Comparison of ENCODE assay signal across 15 cellular contexts in genomic region chr5:135330798-135331096, GRCh38.
DNase-seq lines count a peak whose midpoint lies in the region; ATAC-seq and TF ChIP-seq lines count a peak whose summit lies in the region.
"Had no signal": no experiment of that assay in that cellular context is flagged by ENCODE, and none has a peak within 500 bp of the region (broad histone marks: within the 10 kb centered on the region; RNA-seq: fewer than 3 reads in every experiment).

No MANE protein-coding gene starts in this region.

- peaks cover 13 to 98% (median 21%) of the 10 kb centered on the region in 3 donors for H3K4me1 ChIP-seq in esophagus squamous epithelium

- H3K27me3 ChIP-seq in WERI-Rb-1 (ENCODE audit: insufficient read depth, low read depth, severe bottlenecking), result no peaks in the 10 kb centered on the region
- H3K27me3 ChIP-seq in esophagus squamous epithelium, result no peaks in the 10 kb centered on the region

- TF ChIP-seq POLR2A in esophagus squamous epithelium (IDR thresholded peaks at IDR 0.05), result no peak
- TF ChIP-seq POLR2A in GM18505 (IDR thresholded peaks at IDR 0.05; ENCODE audit: borderline replicate concordance, extremely low read depth, insufficient read depth, insufficient read length), result no peak

- 83 to 93% methylated on average over 1 to 3 of the region's 3 CpGs for WGBS in esophagus squamous epithelium, 2 donors

- CTCF ChIA-PET in activated CD8-positive, alpha-beta memory T cell treated with anti-CD3 and anti-CD28 coated beads, Interleukin-2, amount 10 ng/mL, durations not matched to agents 7 days and 5 days (lab: Charles Lee), result no interaction called here

- no peaks in the 10 kb centered on the region for H3K9me3 Mint-ChIP-seq in mesothelial cell of epicardium
- no peaks in the 10 kb centered on the region for H3K9me3 Mint-ChIP-seq in activated CD8-positive, alpha-beta memory T cell treated with anti-CD3 and anti-CD28 coated beads, Interleukin-2, amount 10 ng/mL, durations not matched to agents 7 days and 5 days (ENCODE audit: low read depth)
- H3K9me3 Mint-ChIP-seq: CD8-positive, alpha-beta memory T cell; HFFc6 had no signal

- H3K9me3 ChIP-seq in WERI-Rb-1 (ENCODE audit: severe bottlenecking) (no peaks in the 10 kb centered on the region), esophagus squamous epithelium (no peaks in the 10 kb centered on the region)

- no peak overlapping the region for H3K4me3 Mint-ChIP-seq in mesothelial cell of epicardium
- no peak overlapping the region for H3K4me3 Mint-ChIP-seq in activated CD8-positive, alpha-beta memory T cell treated with anti-CD3 and anti-CD28 coated beads, Interleukin-2, amount 10 ng/mL, durations not matched to agents 7 days and 5 days
- H3K4me3 Mint-ChIP-seq: CD14-positive monocyte; CD8-positive, alpha-beta memory T cell; HFFc6 had no signal

- H3K36me3 Mint-ChIP-seq in mesothelial cell of epicardium, result no peaks in the 10 kb centered on the region
- peaks cover 5% of the 10 kb centered on the region for H3K36me3 Mint-ChIP-seq in activated CD8-positive, alpha-beta memory T cell treated with anti-CD3 and anti-CD28 coated beads, Interleukin-2, amount 10 ng/mL, durations not matched to agents 7 days and 5 days

- peak; percentile 14 for DNase-seq in CD1c-positive myeloid dendritic cell (ENCODE audit: extremely low spot score)
- DNase-seq in WERI-Rb-1, result no peak
- DNase-seq in esophagus squamous epithelium (lab: John Stamatoyannopoulos, UW), result no peak
- DNase-seq in mesothelial cell of epicardium (ENCODE audit: low spot score in 2 of 2, unreplicated experiment in 2 of 2), result no peak
- no peak for DNase-seq in activated CD8-positive, alpha-beta memory T cell treated with anti-CD3 and anti-CD28 coated beads, Interleukin-2, amount 10 ng/mL, durations not matched to agents 7 days and 5 days
- DNase-seq: CD8-positive, alpha-beta memory T cell; DMS53; GF-D8; HCEC 1CT; HFFc6 had no signal

- H3K27me3 Mint-ChIP-seq in mesothelial cell of epicardium (ENCODE audit: low read depth), result no peaks in the 10 kb centered on the region
- no peaks in the 10 kb centered on the region for H3K27me3 Mint-ChIP-seq in activated CD8-positive, alpha-beta memory T cell treated with anti-CD3 and anti-CD28 coated beads, Interleukin-2, amount 10 ng/mL, durations not matched to agents 7 days and 5 days
- H3K27me3 Mint-ChIP-seq: CD8-positive, alpha-beta memory T cell had no signal

- no peak for TF ChIP-seq CTCF in WERI-Rb-1 (IDR thresholded peaks at IDR 0.05; ENCODE audit: low read depth, low read length)
- no peak for TF ChIP-seq CTCF in esophagus squamous epithelium (IDR thresholded peaks at IDR 0.05)
- no peak for TF ChIP-seq CTCF in mesothelial cell of epicardium (IDR thresholded peaks at IDR 0.05; ENCODE audit: unreplicated experiment)

- intact Hi-C loops in esophagus squamous epithelium (cut with DNase I), result no loop called here

- H3K36me3 ChIP-seq in WERI-Rb-1, result peaks cover 39% of the 10 kb centered on the region
- H3K36me3 ChIP-seq in esophagus squamous epithelium, result peaks cover 0 to 42% (median 0%) of the 10 kb centered on the region in 3 donors

- H3K27ac ChIP-seq in WERI-Rb-1, result peak overlapping the region; percentile 69
- peak overlapping the region; percentile 23 to 83 (median 68) for H3K27ac ChIP-seq in esophagus squamous epithelium
- H3K27ac ChIP-seq: 22Rv1 had no signal

- peaks cover 27% of the 10 kb centered on the region for H3K4me1 Mint-ChIP-seq in mesothelial cell of epicardium
- H3K4me1 Mint-ChIP-seq in activated CD8-positive, alpha-beta memory T cell treated with anti-CD3 and anti-CD28 coated beads, Interleukin-2, amount 10 ng/mL, durations not matched to agents 7 days and 5 days, result peaks cover 3% of the 10 kb centered on the region
- H3K4me1 Mint-ChIP-seq: CD14-positive monocyte had no signal

- H3K4me3 ChIP-seq in WERI-Rb-1 (ENCODE audit: low read depth, low read length), result no peak overlapping the region
- no peak overlapping the region for H3K4me3 ChIP-seq in esophagus squamous epithelium

- ATAC-seq in activated CD4-positive, CD25-positive, alpha-beta regulatory T cell treated with anti-CD3 and anti-CD28 coated beads, Interleukin-2, amount 50 U/mL, for 24 hours, result no peak
- ATAC-seq in GM18505 (IDR thresholded peaks at IDR 0.05; ENCODE audit: unreplicated experiment), result no peak
- no peak for ATAC-seq in HG02798 (IDR thresholded peaks at IDR 0.05; ENCODE audit: poor library complexity, unreplicated experiment)
- ATAC-seq in activated CD8-positive, alpha-beta memory T cell treated with anti-CD3 and anti-CD28 coated beads, Interleukin-2, amount 10 ng/mL, durations not matched to agents 7 days and 5 days, result no peak

- peak overlapping the region; percentile 50 for H3K27ac Mint-ChIP-seq in mesothelial cell of epicardium
- no peak overlapping the region for H3K27ac Mint-ChIP-seq in activated CD8-positive, alpha-beta memory T cell treated with anti-CD3 and anti-CD28 coated beads, Interleukin-2, amount 10 ng/mL, durations not matched to agents 7 days and 5 days
